ENCODE assay signal across 8 cellular contexts in the genomic region with DNA sequence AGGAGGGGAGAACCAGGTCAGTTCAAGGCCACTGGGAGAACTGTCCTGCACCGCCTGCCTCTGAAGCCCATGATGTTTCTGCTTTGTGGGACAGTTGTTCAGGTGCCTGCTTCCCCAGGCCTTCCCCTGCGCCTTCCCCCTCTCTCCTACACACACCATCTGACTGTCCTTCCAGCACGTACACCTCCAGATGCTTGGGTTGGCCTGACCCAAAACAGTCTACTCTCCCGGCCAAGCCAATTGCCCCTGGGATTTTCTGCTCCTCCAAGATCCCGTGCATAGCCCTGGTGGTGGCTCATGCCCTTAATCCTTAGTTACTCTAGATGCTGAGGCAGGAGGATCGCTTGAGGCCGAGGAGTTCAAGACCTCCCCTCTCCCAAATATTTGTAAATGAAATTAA.
DNase-seq lines count a peak whose midpoint lies in the region; ATAC-seq and TF ChIP-seq lines count a peak whose summit lies in the region.

No MANE protein-coding gene starts in this region.

- H3K4me1 ChIP-seq in Loucy (ENCODE audit: insufficient read depth, low read length, poor library complexity, severe bottlenecking) (peaks cover 21% of the 10 kb centered on the region), duodenal mucosa (ENCODE audit: control insufficient read depth in 1 of 2, insufficient read depth in 2 of 2, low read length in 2 of 2) (peaks cover 24 to 28% of the 10 kb centered on the region in 2 donors), neuron (ENCODE audit: insufficient read depth, low read length) (peaks cover 12% of the 10 kb centered on the region)

- no peaks in the 10 kb centered on the region for H3K9me2 ChIP-seq in Loucy (replicated peaks; ENCODE audit: low read depth, low read length)

- H3K27ac ChIP-seq in C4-2B: peak overlapping the region; percentile 89
- H3K27ac ChIP-seq in duodenal mucosa (ENCODE audit: low read depth, low read length): no peak overlapping the region

- H3K27me3 ChIP-seq in Loucy (ENCODE audit: insufficient read depth, low read length, poor library complexity, severe bottlenecking): no peaks in the 10 kb centered on the region
- no peaks in the 10 kb centered on the region for H3K27me3 ChIP-seq in duodenal mucosa (ENCODE audit: control insufficient read depth in 1 of 2, insufficient read depth in 2 of 2, low read length in 2 of 2)
- peaks cover 16% of the 10 kb centered on the region for H3K27me3 ChIP-seq in neuron (ENCODE audit: insufficient read depth, low read length)

- no peak for DNase-seq in 8988T
- no peak for DNase-seq in nucleus accumbens (lab: John Stamatoyannopoulos, UW)
- no peak for DNase-seq in OCI-M2 (lab: John Stamatoyannopoulos, UW; ENCODE audit: unreplicated experiment)

- peak overlapping the region; percentile 92 for H3K9ac ChIP-seq in Loucy (ENCODE audit: low read depth, low read length, poor library complexity, severe bottlenecking)
- peak overlapping the region; percentile 52 to 59 for H3K9ac ChIP-seq in duodenal mucosa (ENCODE audit: low read depth in 1 of 2, low read length in 2 of 2)

- H3K4me2 ChIP-seq in Loucy (ENCODE audit: low read depth, low read length, poor library complexity, severe bottlenecking): peak overlapping the region; percentile 97

- H3K9me3 ChIP-seq in Loucy (ENCODE audit: insufficient read depth, low read depth, low read length) (no peaks in the 10 kb centered on the region), duodenal mucosa (ENCODE audit: control insufficient read depth in 1 of 2, low read length in 2 of 2) (no peaks in the 10 kb centered on the region), neuron (ENCODE audit: low read length) (no peaks in the 10 kb centered on the region)

- peaks cover 19% of the 10 kb centered on the region; the same call in 1 of the 2 replicates for H3K79me2 ChIP-seq in Loucy (ENCODE audit: insufficient read depth, low read length)

- H2AFZ ChIP-seq in Loucy (ENCODE audit: low read length) (peak overlapping the region; percentile 99), neuron (ENCODE audit: low read depth, low read length) (peak overlapping the region; percentile 82)

- peaks cover 4% of the 10 kb centered on the region for H3F3A ChIP-seq in Loucy (ENCODE audit: low read depth)

- no peaks in the 10 kb centered on the region for H3K36me3 ChIP-seq in Loucy (ENCODE audit: insufficient read depth, low read length)
- H3K36me3 ChIP-seq in duodenal mucosa (ENCODE audit: control insufficient read depth in 1 of 2, insufficient read depth in 2 of 2, low read length in 2 of 2): peaks cover 2 to 12% of the 10 kb centered on the region in 2 donors
- H3K36me3 ChIP-seq in neuron (ENCODE audit: insufficient read depth, low read length): no peaks in the 10 kb centered on the region

- H3K4me3 ChIP-seq in Loucy (ENCODE audit: low read length, poor library complexity, severe bottlenecking) (peak overlapping the region; percentile 97), duodenal mucosa (ENCODE audit: low read depth in 1 of 2, low read length in 2 of 2) (peak overlapping the region; percentile 72 to 77), neuron (ENCODE audit: low read length) (peak overlapping the region; percentile 83)

- ATAC-seq in GM19351 (IDR thresholded peaks at IDR 0.05; ENCODE audit: unreplicated experiment): no peak

- TF ChIP-seq CTCF in C4-2B (conservative IDR thresholded peaks at IDR 0.05) (no peak), Loucy (conservative IDR thresholded peaks at IDR 0.05; ENCODE audit: low read length) (no peak)

- peaks cover 6% of the 10 kb centered on the region for H4K20me1 ChIP-seq in Loucy (ENCODE audit: insufficient read depth, low read length, poor library complexity, severe bottlenecking)
